1 cellular context compared by ENCODE assay signal in the genomic region with DNA sequence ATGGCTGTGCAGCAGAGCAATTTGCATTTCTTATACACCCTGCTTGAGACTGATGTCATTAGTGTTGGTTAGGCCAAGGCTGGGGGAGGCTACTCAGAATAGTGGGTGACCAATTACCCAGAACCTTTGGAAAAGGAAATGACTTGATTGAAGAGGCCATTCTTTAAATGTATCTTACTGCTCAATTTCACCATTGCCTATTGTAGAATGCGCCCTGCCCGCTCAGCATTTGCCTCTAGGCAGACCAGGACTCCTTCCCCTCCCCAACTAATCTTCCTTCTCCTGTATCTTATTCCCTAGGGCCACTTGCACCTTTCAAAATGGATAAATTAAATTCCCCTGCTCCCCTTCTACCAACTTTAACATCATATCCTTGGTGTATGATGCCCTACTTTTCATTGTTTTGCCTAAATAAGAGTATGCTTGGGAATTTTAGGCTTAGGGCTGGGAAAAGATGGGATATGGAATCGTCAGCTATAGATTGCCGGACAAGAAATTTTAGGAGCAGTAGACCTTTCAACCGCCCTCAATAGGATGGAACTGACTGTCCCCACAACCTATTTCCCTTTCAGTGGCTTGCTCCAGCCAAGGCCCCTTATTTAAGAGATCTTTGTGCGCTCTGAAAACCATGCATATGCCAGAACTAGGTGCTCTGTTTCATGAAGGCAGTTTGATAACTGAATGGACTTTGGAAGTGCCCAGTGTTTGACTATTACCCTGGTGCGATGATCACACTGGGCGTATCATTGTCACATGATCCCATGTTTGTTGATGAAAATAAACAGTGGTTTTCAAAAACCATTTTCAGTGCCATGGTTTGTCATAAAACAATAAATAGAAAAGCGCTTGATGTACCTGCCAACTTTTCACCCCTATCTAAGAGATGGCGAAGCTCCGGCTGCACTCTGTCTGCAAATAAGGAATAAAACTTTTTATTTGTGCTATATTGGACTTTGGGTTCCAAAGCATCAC.
TF ChIP-seq lines count a peak whose summit lies in the region.

No MANE protein-coding gene starts in this region.

TF ChIP-seq in HepG2, 621 proteins besides CTCF, POLR2A, EP300 and RAD21 (continued from another document and continues in another):
- TF ChIP-seq, protein P1, sequence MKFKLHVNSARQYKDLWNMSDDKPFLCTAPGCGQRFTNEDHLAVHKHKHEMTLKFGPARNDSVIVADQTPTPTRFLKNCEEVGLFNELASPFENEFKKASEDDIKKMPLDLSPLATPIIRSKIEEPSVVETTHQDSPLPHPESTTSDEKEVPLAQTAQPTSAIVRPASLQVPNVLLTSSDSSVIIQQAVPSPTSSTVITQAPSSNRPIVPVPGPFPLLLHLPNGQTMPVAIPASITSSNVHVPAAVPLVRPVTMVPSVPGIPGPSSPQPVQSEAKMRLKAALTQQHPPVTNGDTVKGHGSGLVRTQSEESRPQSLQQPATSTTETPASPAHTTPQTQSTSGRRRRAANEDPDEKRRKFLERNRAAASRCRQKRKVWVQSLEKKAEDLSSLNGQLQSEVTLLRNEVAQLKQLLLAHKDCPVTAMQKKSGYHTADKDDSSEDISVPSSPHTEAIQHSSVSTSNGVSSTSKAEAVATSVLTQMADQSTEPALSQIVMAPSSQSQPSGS (CRISPR knock-in tag; IDR thresholded peaks at IDR 0.05) = no peak
- no peak for TF ChIP-seq ZNF230 (CRISPR knock-in tag; IDR thresholded peaks at IDR 0.05)
- TF ChIP-seq, protein P2, sequence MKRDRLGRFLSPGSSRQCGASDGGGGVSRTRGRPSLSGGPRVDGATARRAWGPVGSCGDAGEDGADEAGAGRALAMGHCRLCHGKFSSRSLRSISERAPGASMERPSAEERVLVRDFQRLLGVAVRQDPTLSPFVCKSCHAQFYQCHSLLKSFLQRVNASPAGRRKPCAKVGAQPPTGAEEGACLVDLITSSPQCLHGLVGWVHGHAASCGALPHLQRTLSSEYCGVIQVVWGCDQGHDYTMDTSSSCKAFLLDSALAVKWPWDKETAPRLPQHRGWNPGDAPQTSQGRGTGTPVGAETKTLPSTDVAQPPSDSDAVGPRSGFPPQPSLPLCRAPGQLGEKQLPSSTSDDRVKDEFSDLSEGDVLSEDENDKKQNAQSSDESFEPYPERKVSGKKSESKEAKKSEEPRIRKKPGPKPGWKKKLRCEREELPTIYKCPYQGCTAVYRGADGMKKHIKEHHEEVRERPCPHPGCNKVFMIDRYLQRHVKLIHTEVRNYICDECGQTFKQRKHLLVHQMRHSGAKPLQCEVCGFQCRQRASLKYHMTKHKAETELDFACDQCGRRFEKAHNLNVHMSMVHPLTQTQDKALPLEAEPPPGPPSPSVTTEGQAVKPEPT (CRISPR knock-in tag; IDR thresholded peaks at IDR 0.05; ENCODE audit: low read depth) = no peak
- no peak for TF ChIP-seq ZNF781 (CRISPR knock-in tag; IDR thresholded peaks at IDR 0.05; ENCODE audit: borderline replicate concordance, not compliant biosample characterization)
- TF ChIP-seq ZNF558 (CRISPR knock-in tag; IDR thresholded peaks at IDR 0.05; ENCODE audit: borderline replicate concordance) = no peak
- TF ChIP-seq KLF15 (CRISPR knock-in tag; IDR thresholded peaks at IDR 0.05; ENCODE audit: borderline replicate concordance) = no peak
- peak; percentile 37; the same call in 1 of the 2 replicates for TF ChIP-seq SP5 (CRISPR knock-in tag; IDR thresholded peaks at IDR 0.05; ENCODE audit: borderline replicate concordance, low read depth)
- no peak for TF ChIP-seq MAZ (IDR thresholded peaks at IDR 0.05; ENCODE audit: borderline replicate concordance, low read depth, low read length)
- TF ChIP-seq MAZ (CRISPR knock-in tag; IDR thresholded peaks at IDR 0.05; ENCODE audit: low read depth) = no peak
- no peak for TF ChIP-seq NAIF1 (CRISPR knock-in tag; IDR thresholded peaks at IDR 0.05; ENCODE audit: borderline replicate concordance)
- TF ChIP-seq PLRG1 (conservative IDR thresholded peaks at IDR 0.05) = no peak
- TF ChIP-seq ZNF766 (CRISPR knock-in tag; IDR thresholded peaks at IDR 0.05; ENCODE audit: borderline replicate concordance) = no peak
- TF ChIP-seq FOXO1 (CRISPR knock-in tag; IDR thresholded peaks at IDR 0.05) = peak; percentile 79; the same call in 1 of the 2 replicates
- TF ChIP-seq ZNF430 (CRISPR knock-in tag; IDR thresholded peaks at IDR 0.05) = no peak
- no peak for TF ChIP-seq MBNL3 (CRISPR knock-in tag; conservative IDR thresholded peaks at IDR 0.05)
- no peak for TF ChIP-seq SCMH1 (CRISPR knock-in tag; IDR thresholded peaks at IDR 0.05; ENCODE audit: borderline replicate concordance)
- TF ChIP-seq ZNF441 (CRISPR knock-in tag; IDR thresholded peaks at IDR 0.05; ENCODE audit: borderline replicate concordance) = no peak
- no peak for TF ChIP-seq SMARCC2 (IDR thresholded peaks at IDR 0.05)
- no peak for TF ChIP-seq RORA (CRISPR knock-in tag; IDR thresholded peaks at IDR 0.05)
- peak; percentile 73 for TF ChIP-seq PRPF4 (IDR thresholded peaks at IDR 0.05; ENCODE audit: low read depth, low read length, poor library complexity, severe bottlenecking)
- TF ChIP-seq ZNF143 (CRISPR knock-in tag; IDR thresholded peaks at IDR 0.05) = no peak
- TF ChIP-seq, protein P3, sequence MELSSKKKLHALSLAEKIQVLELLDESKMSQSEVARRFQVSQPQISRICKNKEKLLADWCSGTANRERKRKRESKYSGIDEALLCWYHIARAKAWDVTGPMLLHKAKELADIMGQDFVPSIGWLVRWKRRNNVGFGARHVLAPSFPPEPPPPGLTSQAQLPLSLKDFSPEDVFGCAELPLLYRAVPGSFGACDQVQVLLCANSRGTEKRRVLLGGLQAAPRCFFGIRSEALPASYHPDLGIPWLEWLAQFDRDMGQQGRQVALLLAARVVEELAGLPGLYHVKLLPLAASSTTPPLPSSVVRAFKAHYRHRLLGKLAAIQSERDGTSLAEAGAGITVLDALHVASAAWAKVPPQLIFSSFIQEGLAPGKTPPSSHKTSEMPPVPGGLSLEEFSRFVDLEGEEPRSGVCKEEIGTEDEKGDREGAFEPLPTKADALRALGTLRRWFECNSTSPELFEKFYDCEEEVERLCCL (CRISPR knock-in tag; IDR thresholded peaks at IDR 0.05; ENCODE audit: borderline replicate concordance) = no peak
- TF ChIP-seq, protein P4, sequence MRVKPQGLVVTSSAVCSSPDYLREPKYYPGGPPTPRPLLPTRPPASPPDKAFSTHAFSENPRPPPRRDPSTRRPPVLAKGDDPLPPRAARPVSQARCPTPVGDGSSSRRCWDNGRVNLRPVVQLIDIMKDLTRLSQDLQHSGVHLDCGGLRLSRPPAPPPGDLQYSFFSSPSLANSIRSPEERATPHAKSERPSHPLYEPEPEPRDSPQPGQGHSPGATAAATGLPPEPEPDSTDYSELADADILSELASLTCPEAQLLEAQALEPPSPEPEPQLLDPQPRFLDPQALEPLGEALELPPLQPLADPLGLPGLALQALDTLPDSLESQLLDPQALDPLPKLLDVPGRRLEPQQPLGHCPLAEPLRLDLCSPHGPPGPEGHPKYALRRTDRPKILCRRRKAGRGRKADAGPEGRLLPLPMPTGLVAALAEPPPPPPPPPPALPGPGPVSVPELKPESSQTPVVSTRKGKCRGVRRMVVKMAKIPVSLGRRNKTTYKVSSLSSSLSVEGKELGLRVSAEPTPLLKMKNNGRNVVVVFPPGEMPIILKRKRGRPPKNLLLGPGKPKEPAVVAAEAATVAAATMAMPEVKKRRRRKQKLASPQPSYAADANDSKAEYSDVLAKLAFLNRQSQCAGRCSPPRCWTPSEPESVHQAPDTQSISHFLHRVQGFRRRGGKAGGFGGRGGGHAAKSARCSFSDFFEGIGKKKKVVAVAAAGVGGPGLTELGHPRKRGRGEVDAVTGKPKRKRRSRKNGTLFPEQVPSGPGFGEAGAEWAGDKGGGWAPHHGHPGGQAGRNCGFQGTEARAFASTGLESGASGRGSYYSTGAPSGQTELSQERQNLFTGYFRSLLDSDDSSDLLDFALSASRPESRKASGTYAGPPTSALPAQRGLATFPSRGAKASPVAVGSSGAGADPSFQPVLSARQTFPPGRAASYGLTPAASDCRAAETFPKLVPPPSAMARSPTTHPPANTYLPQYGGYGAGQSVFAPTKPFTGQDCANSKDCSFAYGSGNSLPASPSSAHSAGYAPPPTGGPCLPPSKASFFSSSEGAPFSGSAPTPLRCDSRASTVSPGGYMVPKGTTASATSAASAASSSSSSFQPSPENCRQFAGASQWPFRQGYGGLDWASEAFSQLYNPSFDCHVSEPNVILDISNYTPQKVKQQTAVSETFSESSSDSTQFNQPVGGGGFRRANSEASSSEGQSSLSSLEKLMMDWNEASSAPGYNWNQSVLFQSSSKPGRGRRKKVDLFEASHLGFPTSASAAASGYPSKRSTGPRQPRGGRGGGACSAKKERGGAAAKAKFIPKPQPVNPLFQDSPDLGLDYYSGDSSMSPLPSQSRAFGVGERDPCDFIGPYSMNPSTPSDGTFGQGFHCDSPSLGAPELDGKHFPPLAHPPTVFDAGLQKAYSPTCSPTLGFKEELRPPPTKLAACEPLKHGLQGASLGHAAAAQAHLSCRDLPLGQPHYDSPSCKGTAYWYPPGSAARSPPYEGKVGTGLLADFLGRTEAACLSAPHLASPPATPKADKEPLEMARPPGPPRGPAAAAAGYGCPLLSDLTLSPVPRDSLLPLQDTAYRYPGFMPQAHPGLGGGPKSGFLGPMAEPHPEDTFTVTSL (CRISPR knock-in tag; IDR thresholded peaks at IDR 0.05; ENCODE audit: borderline replicate concordance) = peak; percentile 60; the same call in 1 of the 2 replicates
- TF ChIP-seq, protein P5, sequence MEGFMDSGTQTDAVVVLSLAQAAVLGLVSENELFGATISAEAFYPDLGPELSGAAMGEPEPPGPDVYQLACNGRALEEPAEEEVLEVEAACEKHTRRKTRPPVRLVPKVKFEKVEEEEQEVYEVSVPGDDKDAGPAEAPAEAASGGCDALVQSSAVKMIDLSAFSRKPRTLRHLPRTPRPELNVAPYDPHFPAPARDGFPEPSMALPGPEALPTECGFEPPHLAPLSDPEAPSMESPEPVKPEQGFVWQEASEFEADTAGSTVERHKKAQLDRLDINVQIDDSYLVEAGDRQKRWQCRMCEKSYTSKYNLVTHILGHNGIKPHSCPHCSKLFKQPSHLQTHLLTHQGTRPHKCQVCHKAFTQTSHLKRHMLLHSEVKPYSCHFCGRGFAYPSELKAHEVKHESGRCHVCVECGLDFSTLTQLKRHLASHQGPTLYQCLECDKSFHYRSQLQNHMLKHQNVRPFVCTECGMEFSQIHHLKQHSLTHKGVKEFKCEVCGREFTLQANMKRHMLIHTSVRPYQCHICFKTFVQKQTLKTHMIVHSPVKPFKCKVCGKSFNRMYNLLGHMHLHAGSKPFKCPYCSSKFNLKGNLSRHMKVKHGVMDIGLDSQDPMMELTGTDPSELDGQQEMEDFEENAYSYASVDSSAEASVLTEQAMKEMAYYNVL (CRISPR knock-in tag; IDR thresholded peaks at IDR 0.05; ENCODE audit: borderline replicate concordance) = no peak
- TF ChIP-seq ZNF788 (CRISPR knock-in tag; IDR thresholded peaks at IDR 0.05; ENCODE audit: borderline replicate concordance) = no peak
- TF ChIP-seq CBFB (CRISPR knock-in tag; IDR thresholded peaks at IDR 0.05) = no peak
- TF ChIP-seq, protein P6, sequence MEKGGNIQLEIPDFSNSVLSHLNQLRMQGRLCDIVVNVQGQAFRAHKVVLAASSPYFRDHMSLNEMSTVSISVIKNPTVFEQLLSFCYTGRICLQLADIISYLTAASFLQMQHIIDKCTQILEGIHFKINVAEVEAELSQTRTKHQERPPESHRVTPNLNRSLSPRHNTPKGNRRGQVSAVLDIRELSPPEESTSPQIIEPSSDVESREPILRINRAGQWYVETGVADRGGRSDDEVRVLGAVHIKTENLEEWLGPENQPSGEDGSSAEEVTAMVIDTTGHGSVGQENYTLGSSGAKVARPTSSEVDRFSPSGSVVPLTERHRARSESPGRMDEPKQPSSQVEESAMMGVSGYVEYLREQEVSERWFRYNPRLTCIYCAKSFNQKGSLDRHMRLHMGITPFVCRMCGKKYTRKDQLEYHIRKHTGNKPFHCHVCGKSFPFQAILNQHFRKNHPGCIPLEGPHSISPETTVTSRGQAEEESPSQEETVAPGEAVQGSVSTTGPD (CRISPR knock-in tag; IDR thresholded peaks at IDR 0.05) = no peak
- no peak for TF ChIP-seq IRX3 (CRISPR knock-in tag; IDR thresholded peaks at IDR 0.05; ENCODE audit: borderline replicate concordance, low read depth)
- TF ChIP-seq FLYWCH1 (CRISPR knock-in tag; IDR thresholded peaks at IDR 0.05) = no peak
- TF ChIP-seq TOE1 (CRISPR knock-in tag; IDR thresholded peaks at IDR 0.05) = no peak
- TF ChIP-seq ZNF577 (CRISPR knock-in tag; IDR thresholded peaks at IDR 0.05; ENCODE audit: borderline replicate concordance, low read depth) = no peak
- TF ChIP-seq MAF1 (CRISPR knock-in tag; IDR thresholded peaks at IDR 0.05; ENCODE audit: borderline replicate concordance) = no peak
- TF ChIP-seq MYNN (CRISPR knock-in tag; IDR thresholded peaks at IDR 0.05; ENCODE audit: low read depth) = no peak
- TF ChIP-seq ISL2 (CRISPR knock-in tag; IDR thresholded peaks at IDR 0.05) = peak; percentile 84
- TF ChIP-seq, protein P7, sequence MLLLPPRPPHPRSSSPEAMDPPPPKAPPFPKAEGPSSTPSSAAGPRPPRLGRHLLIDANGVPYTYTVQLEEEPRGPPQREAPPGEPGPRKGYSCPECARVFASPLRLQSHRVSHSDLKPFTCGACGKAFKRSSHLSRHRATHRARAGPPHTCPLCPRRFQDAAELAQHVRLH (CRISPR knock-in tag; IDR thresholded peaks at IDR 0.05; ENCODE audit: borderline replicate concordance, low read depth) = no peak
- TF ChIP-seq, protein P8, sequence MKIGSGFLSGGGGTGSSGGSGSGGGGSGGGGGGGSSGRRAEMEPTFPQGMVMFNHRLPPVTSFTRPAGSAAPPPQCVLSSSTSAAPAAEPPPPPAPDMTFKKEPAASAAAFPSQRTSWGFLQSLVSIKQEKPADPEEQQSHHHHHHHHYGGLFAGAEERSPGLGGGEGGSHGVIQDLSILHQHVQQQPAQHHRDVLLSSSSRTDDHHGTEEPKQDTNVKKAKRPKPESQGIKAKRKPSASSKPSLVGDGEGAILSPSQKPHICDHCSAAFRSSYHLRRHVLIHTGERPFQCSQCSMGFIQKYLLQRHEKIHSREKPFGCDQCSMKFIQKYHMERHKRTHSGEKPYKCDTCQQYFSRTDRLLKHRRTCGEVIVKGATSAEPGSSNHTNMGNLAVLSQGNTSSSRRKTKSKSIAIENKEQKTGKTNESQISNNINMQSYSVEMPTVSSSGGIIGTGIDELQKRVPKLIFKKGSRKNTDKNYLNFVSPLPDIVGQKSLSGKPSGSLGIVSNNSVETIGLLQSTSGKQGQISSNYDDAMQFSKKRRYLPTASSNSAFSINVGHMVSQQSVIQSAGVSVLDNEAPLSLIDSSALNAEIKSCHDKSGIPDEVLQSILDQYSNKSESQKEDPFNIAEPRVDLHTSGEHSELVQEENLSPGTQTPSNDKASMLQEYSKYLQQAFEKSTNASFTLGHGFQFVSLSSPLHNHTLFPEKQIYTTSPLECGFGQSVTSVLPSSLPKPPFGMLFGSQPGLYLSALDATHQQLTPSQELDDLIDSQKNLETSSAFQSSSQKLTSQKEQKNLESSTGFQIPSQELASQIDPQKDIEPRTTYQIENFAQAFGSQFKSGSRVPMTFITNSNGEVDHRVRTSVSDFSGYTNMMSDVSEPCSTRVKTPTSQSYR (CRISPR knock-in tag; IDR thresholded peaks at IDR 0.05; ENCODE audit: borderline replicate concordance) = no peak; the same call in 1 of the 2 replicates
